14 cellular contexts compared by ENCODE assay signal in genomic region chr22:50114221-50114981, GRCh38. TPM values are rescaled to one million over a fixed set of nuclear protein-coding genes. Genes with fewer than 3 reads are reported as not detected.
DNase-seq lines count a peak whose midpoint lies in the region; ATAC-seq, FAIRE-seq and TF ChIP-seq lines count a peak whose summit lies in the region.
"Had no signal": no experiment of that assay in that cellular context is flagged by ENCODE, and none has a peak within 500 bp of the region (broad histone marks: within the 10 kb centered on the region; RNA-seq: fewer than 3 reads in every experiment).

No MANE protein-coding gene starts in this region.

- H3K9me3 ChIP-seq in lung (ENCODE audit: control insufficient read depth in 2 of 2, insufficient read depth in 1 of 2, low read length in 1 of 2) (no peaks in the 10 kb centered on the region), heart left ventricle (no peaks in the 10 kb centered on the region)

- no peak for FAIRE-seq in urothelium cell line (lab: Jason Lieb, UNC)
- FAIRE-seq: A204.1 had no signal

- WGBS in lung, 2 donors, result 52 to 73% methylated on average over 18 of the region's 18 CpGs
- 56 to 60% (median 58%) methylated on average over 18 of the region's 18 CpGs for WGBS in heart left ventricle, 4 donors

- DNase-seq in NCI-H2107 treated with DMSO at 0.1 percent for 48 hours (lab: John Stamatoyannopoulos, UW; ENCODE audit: unreplicated experiment), result peak; percentile 54
- no peak for DNase-seq in NCI-H2107 (lab: John Stamatoyannopoulos, UW)
- peak; percentile 81 for DNase-seq in astrocyte of the hippocampus (ENCODE audit: low read depth, low spot score)
- DNase-seq in lung (ENCODE audit: low spot score), result peak; percentile 60
- peak; percentile 39 for DNase-seq in urothelium cell line (ENCODE audit: low spot score)
- DNase-seq in HK-2 (ENCODE audit: unreplicated experiment), result no peak
- DNase-seq in heart left ventricle, result no peak
- DNase-seq: activated T-cell treated with anti-CD3 and anti-CD28 coated beads for 4 hours, left colon, NCI-H2227 treated with DMSO at 0.1 percent for 48 hours had no signal

- H3K36me3 ChIP-seq in lung (ENCODE audit: control insufficient read depth in 2 of 2, insufficient read depth in 2 of 2, low read length in 2 of 2), result no peaks in the 10 kb centered on the region
- no peaks in the 10 kb centered on the region for H3K36me3 ChIP-seq in heart left ventricle

- H3K27ac ChIP-seq in lung (ENCODE audit: low read depth in 1 of 2, low read length in 1 of 2), result no peak overlapping the region
- H3K27ac ChIP-seq in heart left ventricle, result peak overlapping the region in 2 of 12 donors; percentile 40 to 64

- TF ChIP-seq POLR2A in heart left ventricle (IDR thresholded peaks at IDR 0.05), result no peak

- no peak for ATAC-seq in lung (ENCODE audit: insufficient read depth, low FRiP score)
- ATAC-seq in GM21447 (IDR thresholded peaks at IDR 0.05; ENCODE audit: unreplicated experiment), result no peak
- ATAC-seq in heart left ventricle, result no peak
- ATAC-seq: left colon had no signal

- TF ChIP-seq CTCF in lung (IDR thresholded peaks at IDR 0.05; ENCODE audit: control extremely low read depth, extremely low read depth) (no peak), heart left ventricle (IDR thresholded peaks at IDR 0.05) (no peak)

- H3K4me1 ChIP-seq in lung (ENCODE audit: control insufficient read depth in 2 of 2, insufficient read depth in 2 of 2, low read length in 2 of 2), result peaks cover 0 to 9% of the 10 kb centered on the region in 2 donors
- peaks cover 0 to 26% (median 5%) of the 10 kb centered on the region in 12 donors for H3K4me1 ChIP-seq in heart left ventricle

- intact Hi-C loops in heart left ventricle (cut with DNase I), result no loop called here

- H3K27me3 ChIP-seq in lung (ENCODE audit: control insufficient read depth, insufficient read depth) (no peaks in the 10 kb centered on the region), heart left ventricle (peaks cover 0 to 9% (median 0%) of the 10 kb centered on the region in 9 donors)

- H3K4me3 ChIP-seq in lung (no peak overlapping the region), heart left ventricle (no peak overlapping the region)

RNA-seq across cellular contexts. Expression of gene MOV10L1, which starts 24.6 kb away (rescaled TPM):
- total RNA-seq in lung (10 to 100 TPM in 1 of 2 donors, under 1 TPM in 1; 0.34 to 11.9 TPM), heart left ventricle (under 1 TPM in 3 of 9 donors, not detected in 6; 0.09 to 0.63 (median 0.13) TPM)
- polyA plus RNA-seq in lung (under 1 TPM; 0.27 to 0.53 TPM), heart left ventricle (under 1 TPM; 0.06 to 0.27 TPM)
- total RNA-seq: T-helper 1 cell treated with Interleukin-12 subunit alpha and Interleukin-12 subunit beta and Interleukin-4 antibody, amounts not matched to agents 30 ng/mL and 1 ng/mL, for 36 hours had no signal

RNA-seq across cellular contexts. Expression of gene MLC1, which starts 29.2 kb away (rescaled TPM):
- 1 to 10 TPM in 1 of 2 donors, under 1 TPM in 1; 0.86 to 2.6 TPM for total RNA-seq in lung
- polyA plus RNA-seq in lung, result under 1 TPM; 0.65 to 0.68 TPM
- under 1 TPM in 4 of 9 donors, not detected in 5; 0.07 to 0.80 (median 0.30) TPM for total RNA-seq in heart left ventricle
- under 1 TPM; 0.03 to 0.19 TPM for polyA plus RNA-seq in heart left ventricle

RNA-seq across cellular contexts. Expression of gene PANX2, which starts 56.1 kb away (rescaled TPM):
- total RNA-seq in lung, result 1 to 10 TPM in 1 of 2 donors, under 1 TPM in 1; 1.00 to 3.9 TPM
- 1 to 10 TPM; 2.3 to 3.0 TPM for polyA plus RNA-seq in lung
- total RNA-seq in heart left ventricle, result under 1 TPM in 5 of 9 donors, not detected in 4; 0.08 to 0.77 (median 0.56) TPM
- polyA plus RNA-seq in heart left ventricle, result under 1 TPM in 1 of 2 donors, not detected in 1; 0.08 TPM

RNA-seq across cellular contexts. Expression of gene TTLL8, which starts 56.3 kb away (rescaled TPM):
- total RNA-seq in lung (not detected), heart left ventricle (not detected)
- polyA plus RNA-seq in lung (not detected), heart left ventricle (not detected)
- total RNA-seq: left colon; T-helper 1 cell treated with Interleukin-12 subunit alpha and Interleukin-12 subunit beta and Interleukin-4 antibody, amounts not matched to agents 30 ng/mL and 1 ng/mL, for 36 hours; temporal lobe had no signal

Comparison
In these comparisons a context has a peak if more than half of its experiments do, and no peak if none do; other contexts are left out.
1. DNase-seq: peak in NCI-H2107 treated with DMSO at 0.1 percent for 48 hours (single experiment), astrocyte of the hippocampus (single experiment), lung (single experiment) and urothelium cell line (single experiment); none in NCI-H2107 (single experiment), HK-2 (single experiment) and heart left ventricle (0 of 5).